15 cellular contexts compared by ENCODE assay signal in genomic region chr18:50820901-50821520, GRCh38. TPM values are rescaled to one million over a fixed set of nuclear protein-coding genes. Genes with fewer than 3 reads are reported as not detected.
A peak's percentile ranks its signal among the peaks of the same experiment; 100 is the strongest.
DNase-seq lines count a peak whose midpoint lies in the region; ATAC-seq and TF ChIP-seq lines count a peak whose summit lies in the region.
"Had no signal": no experiment of that assay in that cellular context is flagged by ENCODE, and none has a peak within 500 bp of the region (broad histone marks: within the 10 kb centered on the region; RNA-seq: fewer than 3 reads in every experiment).

No MANE protein-coding gene starts in this region.

- WGBS in mammary epithelial cell (ENCODE audit: low coverage, missing lambda C conversion rate): 63% methylated on average over 5 of the region's 5 CpGs
- 48 to 67% methylated on average over 5 of the region's 5 CpGs for WGBS in tibial nerve, 2 donors

- no peak overlapping the region for H3K27ac Mint-ChIP-seq in MCF 10A (ENCODE audit: low read depth, unreplicated experiment)
- H3K27ac Mint-ChIP-seq in activated naive CD4-positive, alpha-beta T cell treated with anti-CD3 and anti-CD28 coated beads, Interleukin-2, amount 50 U/mL, for 72 hours: no peak overlapping the region

- H2AFZ ChIP-seq in mammary epithelial cell (ENCODE audit: low read depth, low read length) (peak overlapping the region; percentile 26), OCI-LY1 (ENCODE audit: low read length) (peak overlapping the region; percentile 81)

- peak in 1 of 2 donors; percentile 38 for TF ChIP-seq EP300 in tibial nerve (IDR thresholded peaks at IDR 0.05)

- no peak for TF ChIP-seq CTCF in mammary epithelial cell (conservative IDR thresholded peaks at IDR 0.05 in 1 of 2, IDR thresholded peaks at IDR 0.05 in 1 of 2; ENCODE audit: extremely low read depth in 1 of 2, insufficient read depth in 1 of 2, low read depth in 1 of 2, low read length in 2 of 2)
- no peak for TF ChIP-seq CTCF in MCF 10A (IDR thresholded peaks at IDR 0.05; ENCODE audit: unreplicated experiment)
- no peak for TF ChIP-seq CTCF in OCI-LY1 (IDR thresholded peaks at IDR 0.05; ENCODE audit: low read length)
- TF ChIP-seq CTCF in left ventricle myocardium inferior (IDR thresholded peaks at IDR 0.05; ENCODE audit: borderline replicate concordance): no peak
- TF ChIP-seq CTCF in tibial nerve (IDR thresholded peaks at IDR 0.05): no peak

- intact Hi-C loops in mammary epithelial cell (cut with micrococcal nuclease) (loop anchor here (1.0 to 5.0 kb wide), 5 partner anchors 45 to 456 kb away; no protein-coding TSS in a partner anchor), MCF 10A (cut with micrococcal nuclease) (loop anchor here (1.0 to 5.0 kb wide), 5 partner anchors 45 to 230 kb away; partner anchors contain the start of gene ELAC1), left ventricle myocardium inferior (cut with micrococcal nuclease) (loop anchor here (10.0 kb wide), 1 partner anchor 234 kb away; no protein-coding TSS in a partner anchor)

- no peak overlapping the region for H3K9ac ChIP-seq in mammary epithelial cell (ENCODE audit: insufficient read depth, low read length)
- peak overlapping the region; percentile 62; the same call in 1 of the 2 replicates for H3K9ac ChIP-seq in OCI-LY1 (ENCODE audit: low read length)

- dilution Hi-C loops in mammary epithelial cell (cut with HindIII; ENCODE audit: low sequenced_read_pairs): no loop called here

- no TSS peak for BruUV-seq in mammary epithelial cell (replicated peaks; lab: Mats Ljungman, UMichigan)
- BruUV-seq in MCF 10A (replicated peaks; lab: Mats Ljungman, UMichigan): no TSS peak

- H3F3A ChIP-seq in OCI-LY1 (ENCODE audit: insufficient read depth, low read length): no peaks in the 10 kb centered on the region

- no peak for TF ChIP-seq POLR2A in tibial nerve (IDR thresholded peaks at IDR 0.05)

- H3K4me3 Mint-ChIP-seq in MCF 10A (ENCODE audit: unreplicated experiment): no peak overlapping the region

- no peaks in the 10 kb centered on the region for H3K36me3 Mint-ChIP-seq in MCF 10A (ENCODE audit: insufficient read depth, unreplicated experiment)
- H3K36me3 Mint-ChIP-seq in activated naive CD4-positive, alpha-beta T cell treated with anti-CD3 and anti-CD28 coated beads, Interleukin-2, amount 50 U/mL, for 72 hours: no peaks in the 10 kb centered on the region

- no peak for ATAC-seq in activated naive CD4-positive, alpha-beta T cell treated with anti-CD3 and anti-CD28 coated beads, Interleukin-2, amount 50 U/mL, for 72 hours
- ATAC-seq: Panc1 had no signal

- peaks cover 10% of the 10 kb centered on the region for H3K4me1 Mint-ChIP-seq in MCF 10A (ENCODE audit: insufficient read depth, unreplicated experiment)

- H3K27me3 ChIP-seq in mammary epithelial cell (ENCODE audit: insufficient read depth, low read length): no peaks in the 10 kb centered on the region
- no peaks in the 10 kb centered on the region for H3K27me3 ChIP-seq in OCI-LY1 (ENCODE audit: insufficient read depth, low read length)
- H3K27me3 ChIP-seq in left ventricle myocardium inferior (ENCODE audit: low read depth): no peaks in the 10 kb centered on the region
- no peaks in the 10 kb centered on the region for H3K27me3 ChIP-seq in tibial nerve
- H3K27me3 ChIP-seq: ascending aorta, suprapubic skin had no signal

- H3K79me2 ChIP-seq in mammary epithelial cell (ENCODE audit: insufficient read depth, low read length): no peaks in the 10 kb centered on the region
- H3K79me2 ChIP-seq in OCI-LY1 (ENCODE audit: insufficient read depth, low read length): no peaks in the 10 kb centered on the region

- POLR2A ChIA-PET in MCF 10A (lab: Yijun Ruan, JAX): interaction anchor here (0.6 to 4.8 kb wide), 6 partner anchors 48 to 209 kb away, joined by 3 to 23 read pairs (median 6); partner anchors contain the start of genes ELAC1, ME2 and SMAD4

- H3K9me3 Mint-ChIP-seq in MCF 10A (ENCODE audit: unreplicated experiment): no peaks in the 10 kb centered on the region
- no peaks in the 10 kb centered on the region for H3K9me3 Mint-ChIP-seq in activated naive CD4-positive, alpha-beta T cell treated with anti-CD3 and anti-CD28 coated beads, Interleukin-2, amount 50 U/mL, for 72 hours

- no peak overlapping the region for H3K4me2 ChIP-seq in mammary epithelial cell (ENCODE audit: insufficient read depth, low read depth, low read length)
- H3K4me2 ChIP-seq in OCI-LY1 (ENCODE audit: low read length): peak overlapping the region; percentile 79

- in situ Hi-C loops in mammary epithelial cell (cut with MboI; ENCODE audit: low sequenced_read_pairs in 2 of 2): no loop called here

- H3K36me3 ChIP-seq in mammary epithelial cell (ENCODE audit: insufficient read depth, low read length) (no peaks in the 10 kb centered on the region), OCI-LY1 (ENCODE audit: insufficient read depth, low read length) (no peaks in the 10 kb centered on the region), left ventricle myocardium inferior (no peaks in the 10 kb centered on the region), tibial nerve (no peaks in the 10 kb centered on the region)
- H3K36me3 ChIP-seq: ascending aorta, suprapubic skin, WERI-Rb-1 had no signal

- H3K27ac ChIP-seq in mammary epithelial cell (ENCODE audit: insufficient read depth, low read depth, low read length) (no peak overlapping the region), OCI-LY1 (ENCODE audit: low read depth, low read length, poor library complexity, severe bottlenecking) (peak overlapping the region; percentile 54), left ventricle myocardium inferior (replicated peaks) (peak overlapping the region; percentile 72), tibial nerve (peak overlapping the region; percentile 1 to 76 (median 70))
- H3K27ac ChIP-seq: ascending aorta, suprapubic skin, WERI-Rb-1 had no signal

- H4K20me1 ChIP-seq in mammary epithelial cell (ENCODE audit: insufficient read depth, low read length): no peaks in the 10 kb centered on the region
- no peaks in the 10 kb centered on the region for H4K20me1 ChIP-seq in OCI-LY1 (ENCODE audit: insufficient read depth, low read length)

- no peak overlapping the region for H3K4me3 ChIP-seq in mammary epithelial cell (replicated peaks in 1 of 3; ENCODE audit: insufficient read depth in 1 of 3, low read depth in 2 of 3, low read length in 3 of 3)
- H3K4me3 ChIP-seq in OCI-LY1 (ENCODE audit: low read depth, low read length, poor library complexity, severe bottlenecking): no peak overlapping the region
- H3K4me3 ChIP-seq in left ventricle myocardium inferior: no peak overlapping the region
- no peak overlapping the region for H3K4me3 ChIP-seq in tibial nerve

- CTCF ChIA-PET in mammary epithelial cell (lab: Charles Lee; ENCODE audit: low non-redundant PET) (no interaction called here), MCF 10A (lab: Yijun Ruan, JAX) (interaction anchor here (0.6 to 3.4 kb wide), 29 partner anchors 9 to 809 kb away, joined by 3 to 38 read pairs (median 5); partner anchors contain the start of genes ELAC1 and SMAD4)

- no peak for DNase-seq in mammary epithelial cell
- DNase-seq in MCF 10A (ENCODE audit: unreplicated experiment): no peak
- DNase-seq in left ventricle myocardium inferior: no peak
- DNase-seq in tibial nerve (ENCODE audit: low spot score in 2 of 2): no peak
- no peak for DNase-seq in activated naive CD4-positive, alpha-beta T cell treated with anti-CD3 and anti-CD28 coated beads, Interleukin-2, amount 50 U/mL, for 72 hours (ENCODE audit: low spot score in 2 of 2)
- no peak for DNase-seq in HCEC 1CT
- no peak for DNase-seq in NCI-H1092 (lab: John Stamatoyannopoulos, UW)
- DNase-seq: effector memory CD4-positive, alpha-beta T cell; NCI-H146; WERI-Rb-1 had no signal

- no peaks in the 10 kb centered on the region for H3K9me2 ChIP-seq in OCI-LY1 (ENCODE audit: low read depth, low read length)

- H3K27me3 Mint-ChIP-seq in MCF 10A (ENCODE audit: insufficient read depth, unreplicated experiment): no peaks in the 10 kb centered on the region

- H3K9me3 ChIP-seq in mammary epithelial cell (replicated peaks; ENCODE audit: insufficient read depth, low read length) (no peaks in the 10 kb centered on the region), OCI-LY1 (ENCODE audit: low read length) (no peaks in the 10 kb centered on the region), left ventricle myocardium inferior (replicated peaks) (no peaks in the 10 kb centered on the region), tibial nerve (no peaks in the 10 kb centered on the region)
- H3K9me3 ChIP-seq: ascending aorta, suprapubic skin had no signal

- H3K4me1 ChIP-seq in mammary epithelial cell (ENCODE audit: insufficient read depth, low read length): peaks cover 12% of the 10 kb centered on the region
- peaks cover 60% of the 10 kb centered on the region for H3K4me1 ChIP-seq in OCI-LY1 (ENCODE audit: insufficient read depth, low read length, severe bottlenecking)
- peaks cover 29% of the 10 kb centered on the region for H3K4me1 ChIP-seq in left ventricle myocardium inferior
- peaks cover 0 to 61% (median 33%) of the 10 kb centered on the region in 4 donors for H3K4me1 ChIP-seq in tibial nerve

RNA-seq across cellular contexts. Expression of gene MRO, which starts 1.2 kb away (rescaled TPM):
- not detected for total RNA-seq in mammary epithelial cell
- polyA plus RNA-seq in mammary epithelial cell: not detected
- not detected for polyA minus RNA-seq in mammary epithelial cell
- total RNA-seq in MCF 10A (2022): not detected in 2 replicates
- 3.8 TPM for total RNA-seq in left ventricle myocardium inferior
- total RNA-seq in tibial nerve: 1 to 10 TPM in 3 of 4 donors, under 1 TPM in 1; 0.63 to 2.0 (median 1.4) TPM
- total RNA-seq in activated naive CD4-positive, alpha-beta T cell treated with anti-CD3 and anti-CD28 coated beads, Interleukin-2, amount 50 U/mL, for 72 hours: not detected
- total RNA-seq: Daoy had no signal

RNA-seq across cellular contexts. Expression of gene ME2, which starts 57.9 kb away (rescaled TPM):
- total RNA-seq in mammary epithelial cell: 10 to 100 TPM; 34.3 to 41.5 TPM
- polyA plus RNA-seq in mammary epithelial cell: 38.7 TPM
- 53.1 TPM for polyA minus RNA-seq in mammary epithelial cell
- 64.8 and 67.2 TPM in 2 replicates for total RNA-seq in MCF 10A (2022)
- 54.5 TPM for total RNA-seq in left ventricle myocardium inferior
- total RNA-seq in tibial nerve: 10 to 100 TPM; 32.6 to 55.8 (median 48.0) TPM
- total RNA-seq in activated naive CD4-positive, alpha-beta T cell treated with anti-CD3 and anti-CD28 coated beads, Interleukin-2, amount 50 U/mL, for 72 hours: 100 to 1,000 TPM; 117 to 143 TPM
